ENCODE assay signal across 28 cellular contexts in the genomic region with DNA sequence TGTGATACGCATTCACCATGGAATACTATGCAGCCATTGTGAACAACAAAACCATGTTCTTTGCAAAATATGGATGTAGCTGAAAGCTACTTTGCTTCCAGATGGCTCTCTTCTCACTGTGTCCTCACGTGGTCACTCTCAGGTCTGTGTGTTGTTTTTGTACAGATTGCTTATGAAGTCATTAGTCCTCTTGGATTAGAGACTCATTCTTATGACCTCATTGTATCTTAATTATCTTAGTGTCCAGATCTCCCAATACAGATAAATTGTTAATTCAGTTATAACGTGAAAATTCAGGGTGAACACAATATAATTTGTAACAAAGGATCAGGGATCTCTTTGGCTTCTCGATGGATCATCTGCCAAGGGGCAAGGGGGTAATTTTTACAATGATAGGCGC.
"Had no signal": no experiment of that assay in that cellular context is flagged by ENCODE, and none has a peak within 500 bp of the region (broad histone marks: within the 10 kb centered on the region; RNA-seq: fewer than 3 reads in every experiment).

No MANE protein-coding gene starts in this region.

- H3K9me3 Mint-ChIP-seq: activated CD4-positive, alpha-beta memory T cell treated with anti-CD3 and anti-CD28 coated beads for 36 hours; activated CD4-positive, alpha-beta T cell treated with anti-CD3 and anti-CD28 coated beads, Interleukin-2, amount 10 ng/mL, durations not matched to agents 24 days and 14 days; activated naive CD4-positive, alpha-beta T cell treated with anti-CD3 and anti-CD28 coated beads for 36 hours; activated naive CD4-positive, alpha-beta T cell treated with anti-CD3 and anti-CD28 coated beads, Interleukin-2, amount 50 U/mL, for 24 hours; activated naive CD8-positive, alpha-beta T cell treated with anti-CD3 and anti-CD28 coated beads for 36 hours; activated naive CD8-positive, alpha-beta T cell treated with anti-CD3 and anti-CD28 coated beads, Interleukin-2, amount 50 U/mL, for 24 hours; activated T-cell treated with anti-CD3 and anti-CD28 coated beads, Interleukin-2, amount 50 U/mL, for 4 hours; activated T-helper 17 cell treated with anti-CD3 and anti-CD28 coated beads, Interleukin-2, amount 50 U/mL, for 72 hours had no signal

- H3K4me1 ChIP-seq: adrenal gland, colonic mucosa had no signal

- H3K9me3 ChIP-seq: adrenal gland, body of pancreas, colonic mucosa had no signal

- H3K4me1 Mint-ChIP-seq: activated CD4-positive, alpha-beta T cell treated with anti-CD3 and anti-CD28 coated beads for 36 hours; activated CD4-positive, alpha-beta T cell treated with anti-CD3 and anti-CD28 coated beads, Interleukin-2, amount 10 ng/mL, durations not matched to agents 24 days and 14 days; activated naive CD4-positive, alpha-beta T cell treated with anti-CD3 and anti-CD28 coated beads, Interleukin-2, amount 50 U/mL, for 24 hours; activated naive CD8-positive, alpha-beta T cell treated with anti-CD3 and anti-CD28 coated beads for 36 hours; activated naive CD8-positive, alpha-beta T cell treated with anti-CD3 and anti-CD28 coated beads, Interleukin-2, amount 50 U/mL, for 24 hours; activated T-helper 17 cell treated with anti-CD3 and anti-CD28 coated beads, Interleukin-2, amount 50 U/mL, for 72 hours had no signal

- H3K27ac ChIP-seq: adrenal gland, body of pancreas, colonic mucosa, epithelial cell of prostate had no signal

- H3K27me3 ChIP-seq: body of pancreas, colonic mucosa had no signal

- H3K36me3 ChIP-seq: adrenal gland, colonic mucosa had no signal

- ATAC-seq: activated CD4-positive, alpha-beta T cell treated with anti-CD3 and anti-CD28 coated beads for 36 hours; activated CD8-positive, alpha-beta T cell treated with anti-CD3 and anti-CD28 coated beads, Interleukin-2, amount 10 ng/mL, durations not matched to agents 7 days and 5 days; activated naive CD8-positive, alpha-beta T cell treated with anti-CD3 and anti-CD28 coated beads, Interleukin-2, amount 50 U/mL, for 24 hours; activated T-cell treated with anti-CD3 and anti-CD28 coated beads, Interleukin-2, amount 50 U/mL, for 4 hours; activated T-helper 17 cell treated with anti-CD3 and anti-CD28 coated beads, Interleukin-2, amount 50 U/mL, for 72 hours; body of pancreas had no signal

- H3K4me3 ChIP-seq: adrenal gland, body of pancreas, colonic mucosa had no signal

- H3K36me3 Mint-ChIP-seq: activated CD4-positive, alpha-beta memory T cell treated with anti-CD3 and anti-CD28 coated beads for 36 hours; activated naive CD4-positive, alpha-beta T cell treated with anti-CD3 and anti-CD28 coated beads, Interleukin-2, amount 50 U/mL, for 24 hours; activated naive CD8-positive, alpha-beta T cell treated with anti-CD3 and anti-CD28 coated beads for 36 hours had no signal

- FAIRE-seq: endometrium, endothelial cell of umbilical vein, frontal cortex had no signal

- DNase-seq: activated CD4-positive, alpha-beta memory T cell treated with anti-CD3 and anti-CD28 coated beads for 36 hours; activated CD4-positive, alpha-beta T cell treated with anti-CD3 and anti-CD28 coated beads for 36 hours; activated CD4-positive, alpha-beta T cell treated with anti-CD3 and anti-CD28 coated beads, Interleukin-2, amount 10 ng/mL, durations not matched to agents 24 days and 14 days; activated CD4-positive, CD25-positive, alpha-beta regulatory T cell; activated CD4-positive, CD25-positive, alpha-beta regulatory T cell treated with anti-CD3 and anti-CD28 coated beads, Interleukin-2, amount 50 U/mL, for 72 hours; activated CD8-positive, alpha-beta T cell treated with anti-CD3 and anti-CD28 coated beads, Interleukin-2, amount 10 ng/mL, durations not matched to agents 7 days and 5 days; activated effector memory CD4-positive, alpha-beta T cell treated with Interleukin-2 at 50 U/mL for 16 hours; activated naive CD4-positive, alpha-beta T cell treated with anti-CD3 and anti-CD28 coated beads for 36 hours; activated naive CD8-positive, alpha-beta T cell treated with anti-CD3 and anti-CD28 coated beads for 36 hours; activated naive CD8-positive, alpha-beta T cell treated with anti-CD3 and anti-CD28 coated beads, Interleukin-2, amount 50 U/mL, for 24 hours; activated T-cell treated with anti-CD3 and anti-CD28 coated beads, Interleukin-2, amount 50 U/mL, for 4 hours; adrenal gland; amygdala; aorta; body of pancreas; central memory CD4-positive, alpha-beta T cell; cerebellar nuclear complex; colonic mucosa; effector CD8-positive, alpha-beta T cell; foreskin fibroblast; hippocampal formation; T-helper 2 cell had no signal

- H3K4me3 Mint-ChIP-seq: activated CD4-positive, alpha-beta memory T cell treated with anti-CD3 and anti-CD28 coated beads for 36 hours; activated CD4-positive, alpha-beta T cell treated with anti-CD3 and anti-CD28 coated beads for 36 hours; activated CD4-positive, alpha-beta T cell treated with anti-CD3 and anti-CD28 coated beads, Interleukin-2, amount 10 ng/mL, durations not matched to agents 24 days and 14 days; activated CD8-positive, alpha-beta T cell treated with anti-CD3 and anti-CD28 coated beads, Interleukin-2, amount 10 ng/mL, durations not matched to agents 7 days and 5 days; activated naive CD4-positive, alpha-beta T cell treated with anti-CD3 and anti-CD28 coated beads for 36 hours; activated naive CD4-positive, alpha-beta T cell treated with anti-CD3 and anti-CD28 coated beads, Interleukin-2, amount 50 U/mL, for 24 hours; activated naive CD8-positive, alpha-beta T cell treated with anti-CD3 and anti-CD28 coated beads for 36 hours; activated naive CD8-positive, alpha-beta T cell treated with anti-CD3 and anti-CD28 coated beads, Interleukin-2, amount 50 U/mL, for 24 hours; activated T-cell treated with anti-CD3 and anti-CD28 coated beads, Interleukin-2, amount 50 U/mL, for 4 hours; activated T-helper 17 cell treated with anti-CD3 and anti-CD28 coated beads, Interleukin-2, amount 50 U/mL, for 72 hours had no signal

- H3K27ac Mint-ChIP-seq: activated CD4-positive, alpha-beta memory T cell treated with anti-CD3 and anti-CD28 coated beads for 36 hours; activated CD4-positive, alpha-beta T cell treated with anti-CD3 and anti-CD28 coated beads for 36 hours; activated CD4-positive, alpha-beta T cell treated with anti-CD3 and anti-CD28 coated beads, Interleukin-2, amount 10 ng/mL, durations not matched to agents 24 days and 14 days; activated CD8-positive, alpha-beta T cell treated with anti-CD3 and anti-CD28 coated beads, Interleukin-2, amount 10 ng/mL, durations not matched to agents 7 days and 5 days; activated naive CD4-positive, alpha-beta T cell treated with anti-CD3 and anti-CD28 coated beads for 36 hours; activated naive CD4-positive, alpha-beta T cell treated with anti-CD3 and anti-CD28 coated beads, Interleukin-2, amount 50 U/mL, for 24 hours; activated naive CD8-positive, alpha-beta T cell treated with anti-CD3 and anti-CD28 coated beads for 36 hours; activated naive CD8-positive, alpha-beta T cell treated with anti-CD3 and anti-CD28 coated beads, Interleukin-2, amount 50 U/mL, for 24 hours; activated T-helper 17 cell treated with anti-CD3 and anti-CD28 coated beads, Interleukin-2, amount 50 U/mL, for 72 hours had no signal
